9 cellular contexts compared by ENCODE assay signal in the genomic region with DNA sequence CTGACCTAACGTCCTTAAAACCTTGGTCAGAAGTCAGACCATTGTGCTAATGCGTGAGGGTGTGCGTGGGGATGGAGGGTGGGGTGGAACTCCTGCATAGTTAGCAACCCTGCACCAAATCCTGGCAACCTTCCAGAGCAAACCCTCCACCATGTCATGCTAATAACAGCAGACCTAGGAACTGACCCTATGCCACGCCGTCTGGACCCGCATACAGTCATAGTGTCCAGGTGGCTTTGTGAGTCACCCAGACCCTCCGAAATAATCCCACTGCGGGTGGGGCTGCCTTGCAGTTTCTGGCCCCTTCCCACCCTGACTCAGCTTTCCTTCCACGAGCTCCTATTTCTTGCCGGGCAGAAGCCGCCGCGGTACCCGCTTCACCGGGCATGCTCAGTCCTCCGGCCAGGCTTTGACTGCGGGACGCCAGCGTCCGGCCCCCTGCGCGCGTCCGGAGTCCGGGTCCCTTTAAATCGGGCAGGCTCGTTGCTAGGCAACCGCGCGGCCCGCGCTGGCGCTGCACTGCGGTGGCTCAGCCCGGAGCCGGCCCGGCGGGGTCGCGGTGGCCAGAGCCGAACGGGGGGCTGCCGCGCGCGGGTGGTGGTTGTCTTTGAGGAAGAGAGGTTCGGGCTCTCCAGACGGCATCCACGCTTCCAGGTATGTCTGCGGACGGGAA. TPM values are rescaled to one million over a fixed set of nuclear protein-coding genes. Genes with fewer than 3 reads are reported as not detected.
A peak's percentile ranks its signal among the peaks of the same experiment; 100 is the strongest.
DNase-seq lines count a peak whose midpoint lies in the region; ATAC-seq, FAIRE-seq and TF ChIP-seq lines count a peak whose summit lies in the region.
"Had no signal": no experiment of that assay in that cellular context is flagged by ENCODE, and none has a peak within 500 bp of the region (broad histone marks: within the 10 kb centered on the region; RNA-seq: fewer than 3 reads in every experiment).

TSS of gene CCDC160 (plus strand) at position 493 of the 673 bp plus-strand sequence. CDS start 7,619 bp downstream, outside the sequence.

- H3K27ac Mint-ChIP-seq in activated naive CD4-positive, alpha-beta T cell treated with anti-CD3 and anti-CD28 coated beads, Interleukin-2, amount 50 U/mL, for 72 hours, result no peak within 1 kb of the TSS
- H3K27ac Mint-ChIP-seq in CD8-positive, alpha-beta memory T cell, result no peak within 1 kb of the TSS

- H3K9me3 Mint-ChIP-seq in activated naive CD4-positive, alpha-beta T cell treated with anti-CD3 and anti-CD28 coated beads, Interleukin-2, amount 50 U/mL, for 72 hours, result no peaks in the 10 kb centered on the region
- H3K9me3 Mint-ChIP-seq in CD8-positive, alpha-beta memory T cell, result no peaks in the 10 kb centered on the region

- ATAC-seq in HG02885 (IDR thresholded peaks at IDR 0.05; ENCODE audit: poor library complexity, unreplicated experiment), result peak; percentile 74
- peak; percentile 18 to 47 for ATAC-seq in activated naive CD4-positive, alpha-beta T cell treated with anti-CD3 and anti-CD28 coated beads, Interleukin-2, amount 50 U/mL, for 72 hours
- ATAC-seq in left ventricle myocardium superior, result peak; percentile 77
- no peak for ATAC-seq in HG03442 (IDR thresholded peaks at IDR 0.05; ENCODE audit: unreplicated experiment)
- no peak for ATAC-seq in GM21619 (IDR thresholded peaks at IDR 0.05; ENCODE audit: unreplicated experiment)

- no peaks in the 10 kb centered on the region for H3K27me3 ChIP-seq in prostate gland (replicated peaks; ENCODE audit: insufficient read depth)
- peaks cover 4% of the 10 kb centered on the region for H3K27me3 ChIP-seq in CD8-positive, alpha-beta memory T cell (ENCODE audit: insufficient read depth, low read length, poor library complexity, severe bottlenecking)

- POLR2A ChIA-PET in CD8-positive, alpha-beta memory T cell (lab: Charles Lee), result no interaction called here

- H3K4me1 ChIP-seq in prostate gland (replicated peaks), result no peaks in the 10 kb centered on the region
- H3K4me1 ChIP-seq in CD8-positive, alpha-beta memory T cell (ENCODE audit: insufficient read depth, low read length), result no peaks in the 10 kb centered on the region

- peak within 1 kb of the TSS; percentile 46 to 51 for H3K4me3 ChIP-seq in prostate gland
- H3K4me3 ChIP-seq in CD8-positive, alpha-beta memory T cell (ENCODE audit: low read length), result no peak within 1 kb of the TSS

- H3K36me3 ChIP-seq in prostate gland, result no peaks in the 10 kb centered on the region
- no peaks in the 10 kb centered on the region for H3K36me3 ChIP-seq in CD8-positive, alpha-beta memory T cell (ENCODE audit: insufficient read depth, low read length)

- DNase-seq in activated naive CD4-positive, alpha-beta T cell treated with anti-CD3 and anti-CD28 coated beads, Interleukin-2, amount 50 U/mL, for 72 hours (ENCODE audit: low spot score in 2 of 2), result peak in 1 of 2 donors; percentile 7
- peak; percentile 77 for DNase-seq in left ventricle myocardium superior
- DNase-seq in prostate gland (ENCODE audit: low spot score), result peak; percentile 51
- DNase-seq in CD8-positive, alpha-beta memory T cell, result no peak

- 9% methylated on average over 14 of the region's 51 CpGs for WGBS in prostate gland

- H3K27me3 Mint-ChIP-seq in CD8-positive, alpha-beta memory T cell, result peaks cover 24 to 25% of the 10 kb centered on the region in 2 donors

- H3K4me3 Mint-ChIP-seq in CD8-positive, alpha-beta memory T cell, result peak within 1 kb of the TSS in 2 of 7 donors; percentile 7 to 80

- H3K9me3 ChIP-seq in prostate gland, result no peaks in the 10 kb centered on the region
- no peaks in the 10 kb centered on the region for H3K9me3 ChIP-seq in CD8-positive, alpha-beta memory T cell (ENCODE audit: low read length)

- CTCF ChIA-PET in CD8-positive, alpha-beta memory T cell (lab: Charles Lee), result no interaction called here

- FAIRE-seq in G401.6 (lab: Jason Lieb, UNC), result peak; percentile 42

- intact Hi-C loops in left ventricle myocardium superior (cut with micrococcal nuclease) (no loop called here), prostate gland (cut with DNase I) (no loop called here)

- TF ChIP-seq CTCF in prostate gland (IDR thresholded peaks at IDR 0.05), result no peak

- H3K36me3 Mint-ChIP-seq in activated naive CD4-positive, alpha-beta T cell treated with anti-CD3 and anti-CD28 coated beads, Interleukin-2, amount 50 U/mL, for 72 hours, result no peaks in the 10 kb centered on the region
- H3K36me3 Mint-ChIP-seq in CD8-positive, alpha-beta memory T cell, result no peaks in the 10 kb centered on the region

- no peak for TF ChIP-seq POLR2A in prostate gland (IDR thresholded peaks at IDR 0.05)

- H3K4me1 Mint-ChIP-seq in CD8-positive, alpha-beta memory T cell, result no peaks in the 10 kb centered on the region

- H3K27ac ChIP-seq in prostate gland, result peak within 1 kb of the TSS; percentile 43 to 53
- H3K27ac ChIP-seq in CD8-positive, alpha-beta memory T cell (ENCODE audit: low read depth, low read length), result no peak within 1 kb of the TSS

RNA-seq across cellular contexts. Expression of gene CCDC160, which starts in this region (rescaled TPM):
- total RNA-seq in activated naive CD4-positive, alpha-beta T cell treated with anti-CD3 and anti-CD28 coated beads, Interleukin-2, amount 50 U/mL, for 72 hours, result not detected
- total RNA-seq in left ventricle myocardium superior (not detected), prostate gland (1 to 10 TPM in 1 of 2 donors, under 1 TPM in 1; 0.74 to 2.5 TPM)
- not detected for total RNA-seq in CD8-positive, alpha-beta memory T cell
- polyA plus RNA-seq in CD8-positive, alpha-beta memory T cell, result not detected
- total RNA-seq: SK-MEL-5 had no signal

Comparison
In these comparisons a context has a peak if more than half of its experiments do, and no peak if none do; other contexts are left out.
1. Peak in ATAC-seq in activated naive CD4-positive, alpha-beta T cell treated with anti-CD3 and anti-CD28 coated beads, Interleukin-2, amount 50 U/mL, for 72 hours; RNA of the gene not detected or under 1 TPM.
2. Peak in DNase-seq and ATAC-seq in left ventricle myocardium superior; RNA of the gene not detected or under 1 TPM.